22 cellular contexts compared by ENCODE assay signal in genomic region chr2:25219621-25220020, GRCh38. TPM values are rescaled to one million over a fixed set of nuclear protein-coding genes. Genes with fewer than 3 reads are reported as not detected.
"Had no signal": no experiment of that assay in that cellular context is flagged by ENCODE, and none has a peak within 500 bp of the region (broad histone marks: within the 10 kb centered on the region; RNA-seq: fewer than 3 reads in every experiment).

No MANE protein-coding gene starts in this region.

- H3K27ac ChIP-seq: epithelial cell of prostate, esophagus squamous epithelium, gastroesophageal sphincter, ovary, right atrium auricular region, stomach, thoracic aorta, transverse colon had no signal

- DNase-seq: effector memory CD8-positive, alpha-beta T cell; esophagus squamous epithelium; foreskin fibroblast; glutamatergic neuron; islet precursor cell; mammary epithelial cell; nucleus accumbens; ovary; small intestine; stimulated activated CD4-positive, alpha-beta T cell treated with anti-CD3 and anti-CD28 coated beads, Interleukin-12 subunit alpha, Interleukin-12 subunit beta, amount 100 ng/mL, for 4 hours; stimulated activated naive CD4-positive, alpha-beta T cell; stomach; substantia nigra; transverse colon had no signal

- H3K9me3 Mint-ChIP-seq: dendritic cell treated with granulocyte-macrophage colony-stimulating factor and Interleukin-4, amounts not matched to agents 40 ng/mL and 50 ng/mL, for 4 days; effector memory CD8-positive, alpha-beta T cell; naive thymus-derived CD8-positive, alpha-beta T cell; neural crest cell had no signal

- H3K4me3 Mint-ChIP-seq: dendritic cell treated with granulocyte-macrophage colony-stimulating factor and Interleukin-4, amounts not matched to agents 40 ng/mL and 50 ng/mL, for 4 days; effector memory CD8-positive, alpha-beta T cell had no signal

- H3K27me3 Mint-ChIP-seq: effector memory CD8-positive, alpha-beta T cell; naive thymus-derived CD8-positive, alpha-beta T cell had no signal

- H3K9me3 ChIP-seq: esophagus squamous epithelium, gastroesophageal sphincter, ovary, right atrium auricular region, stomach, thoracic aorta, transverse colon had no signal

- H3K4me3 ChIP-seq: esophagus squamous epithelium, gastroesophageal sphincter, ovary, right atrium auricular region, stomach, thoracic aorta, transverse colon had no signal

- H3K36me3 Mint-ChIP-seq: naive thymus-derived CD8-positive, alpha-beta T cell had no signal

- H3K36me3 ChIP-seq: esophagus squamous epithelium, gastroesophageal sphincter, ovary, right atrium auricular region, stomach, thoracic aorta, transverse colon had no signal

- H3K27me3 ChIP-seq: esophagus squamous epithelium, gastroesophageal sphincter, ovary, right atrium auricular region, stomach, transverse colon had no signal

- H3K27ac Mint-ChIP-seq: dendritic cell treated with granulocyte-macrophage colony-stimulating factor and Interleukin-4, amounts not matched to agents 40 ng/mL and 50 ng/mL, for 4 days; effector memory CD8-positive, alpha-beta T cell had no signal

- ATAC-seq: effector memory CD8-positive, alpha-beta T cell; gastroesophageal sphincter; left lobe of liver; naive thymus-derived CD8-positive, alpha-beta T cell had no signal

RNA-seq across cellular contexts. Expression of gene POMC, which starts 51.2 kb away (rescaled TPM):
- polyA plus RNA-seq: mammary epithelial cell had no signal
